13 cellular contexts compared by ENCODE assay signal in genomic region chrX:39777623-39778025, GRCh38.
DNase-seq lines count a peak whose midpoint lies in the region; ATAC-seq and TF ChIP-seq lines count a peak whose summit lies in the region.
"Had no signal": no experiment of that assay in that cellular context is flagged by ENCODE, and none has a peak within 500 bp of the region (broad histone marks: within the 10 kb centered on the region; RNA-seq: fewer than 3 reads in every experiment).

No MANE protein-coding gene starts in this region.

- peak overlapping the region in 1 of 2 donors; percentile 11 for H3K4me3 Mint-ChIP-seq in CD14-positive monocyte
- H3K4me3 Mint-ChIP-seq: nephron progenitor cell, type B pancreatic cell had no signal

- H3K9me3 Mint-ChIP-seq in CD14-positive monocyte = peaks cover 0 to 30% (median 6%) of the 10 kb centered on the region in 7 donors
- no peaks in the 10 kb centered on the region for H3K9me3 Mint-ChIP-seq in activated naive CD4-positive, alpha-beta T cell treated with anti-CD3 and anti-CD28 coated beads, Interleukin-2, amount 50 U/mL, for 72 hours

- H3K27me3 ChIP-seq in DND-41 (ENCODE audit: insufficient read depth, low read length, poor library complexity) (no peaks in the 10 kb centered on the region), gastrocnemius medialis (no peaks in the 10 kb centered on the region)

- H2AFZ ChIP-seq in DND-41 (ENCODE audit: low read depth, low read length) (no peak overlapping the region), OCI-LY7 (ENCODE audit: low read length) (peak overlapping the region; percentile 76)

- ATAC-seq in DND-41 (ENCODE audit: insufficient read depth, low read depth) = peak; percentile 74
- ATAC-seq in activated naive CD4-positive, alpha-beta T cell treated with anti-CD3 and anti-CD28 coated beads, Interleukin-2, amount 50 U/mL, for 72 hours = peak; percentile 70 to 78
- no peak for ATAC-seq in gastrocnemius medialis
- ATAC-seq in HG02610 (IDR thresholded peaks at IDR 0.05; ENCODE audit: unreplicated experiment) = no peak

- H3K27ac ChIP-seq in DND-41 (ENCODE audit: low read length) = no peak overlapping the region
- no peak overlapping the region for H3K27ac ChIP-seq in OCI-LY7 (ENCODE audit: low read depth, low read length, poor library complexity, severe bottlenecking)
- H3K27ac ChIP-seq in gastrocnemius medialis = no peak overlapping the region
- H3K27ac ChIP-seq: C4-2B had no signal

- no peak overlapping the region for H3K4me3 ChIP-seq in DND-41 (ENCODE audit: low read depth in 1 of 2, low read length in 2 of 2)
- H3K4me3 ChIP-seq in OCI-LY7 (ENCODE audit: low read depth, low read length, poor library complexity, severe bottlenecking) = no peak overlapping the region
- H3K4me3 ChIP-seq in gastrocnemius medialis = no peak overlapping the region

- peaks cover 0 to 17% (median 1%) of the 10 kb centered on the region in 3 donors for H3K27me3 Mint-ChIP-seq in CD14-positive monocyte (ENCODE audit: low read depth in 3 of 3)
- H3K27me3 Mint-ChIP-seq: type B pancreatic cell had no signal

- BruUV-seq in OCI-LY7 (replicated peaks; lab: Mats Ljungman, UMichigan) = no TSS peak

- POLR2A ChIA-PET in OCI-LY7 (lab: Charles Lee) = interaction anchor here (0.7 kb wide), 2 partner anchors 241 to 446 kb away, joined by 4 read pairs; no protein-coding TSS in a partner anchor

- TF ChIP-seq POLR2A in gastrocnemius medialis (IDR thresholded peaks at IDR 0.05) = no peak

- H3K9me2 ChIP-seq in OCI-LY7 (ENCODE audit: insufficient read depth, low read length) = no peaks in the 10 kb centered on the region

- H3K4me1 Mint-ChIP-seq in CD14-positive monocyte = peaks cover 56% of the 10 kb centered on the region

- H3K9me3 ChIP-seq in DND-41 (ENCODE audit: insufficient read depth, low read length, severe bottlenecking) (no peaks in the 10 kb centered on the region), OCI-LY7 (ENCODE audit: low read length) (no peaks in the 10 kb centered on the region), gastrocnemius medialis (no peaks in the 10 kb centered on the region)

- no peak for TF ChIP-seq CTCF in CD14-positive monocyte (IDR thresholded peaks at IDR 0.05)
- no peak for TF ChIP-seq CTCF in DND-41 (IDR thresholded peaks at IDR 0.05; ENCODE audit: borderline replicate concordance, extremely low read depth, low read length, poor library complexity, severe bottlenecking)
- no peak for TF ChIP-seq CTCF in OCI-LY7 (conservative IDR thresholded peaks at IDR 0.05; ENCODE audit: low read length)
- TF ChIP-seq CTCF in gastrocnemius medialis (IDR thresholded peaks at IDR 0.05 in 4 of 5, conservative IDR thresholded peaks at IDR 0.05 in 1 of 5) = no peak

- intact Hi-C loops in CD14-positive monocyte (cut with micrococcal nuclease) = no loop called here
- intact Hi-C loops in OCI-LY7 (cut with micrococcal nuclease; ENCODE audit: unreplicated experiment) = no loop called here
- intact Hi-C loops in gastrocnemius medialis (cut with DNase I; ENCODE audit: low total_unique reads) = no loop called here

- H3K36me3 ChIP-seq in DND-41 (ENCODE audit: insufficient read depth, low read length) = no peaks in the 10 kb centered on the region
- no peaks in the 10 kb centered on the region for H3K36me3 ChIP-seq in OCI-LY7 (ENCODE audit: insufficient read depth, low read length)
- no peaks in the 10 kb centered on the region for H3K36me3 ChIP-seq in gastrocnemius medialis

- DNase-seq in CD14-positive monocyte (ENCODE audit: low spot score) (no peak), DND-41 (peak; percentile 33), OCI-LY7 (ENCODE audit: low spot score) (no peak), gastrocnemius medialis (no peak), H4 (ENCODE audit: low spot score) (no peak), T1000 (lab: John Stamatoyannopoulos, UW) (no peak)
- DNase-seq in activated naive CD4-positive, alpha-beta T cell treated with anti-CD3 and anti-CD28 coated beads, Interleukin-2, amount 50 U/mL, for 72 hours (ENCODE audit: low spot score in 2 of 2) = peak in 1 of 2 donors; percentile 61
- DNase-seq: activated gamma-delta T cell treated with Interleukin-2 at 50 U/mL for 16 hours, NCI-H1105, nephron progenitor cell had no signal

- CTCF ChIA-PET in OCI-LY7 (lab: Charles Lee; ENCODE audit: unreplicated experiment) = no interaction called here

- H3K4me1 ChIP-seq in DND-41 (ENCODE audit: insufficient read depth, low read length) (peaks cover 3% of the 10 kb centered on the region; the same call in 1 of the 2 replicates), OCI-LY7 (ENCODE audit: insufficient read depth, low read length, poor library complexity, severe bottlenecking) (peaks cover 22% of the 10 kb centered on the region), gastrocnemius medialis (peaks cover 0 to 1% of the 10 kb centered on the region in 2 donors)

- peak overlapping the region in 6 of 7 donors; percentile 42 to 80 (median 54) for H3K27ac Mint-ChIP-seq in CD14-positive monocyte
- peak overlapping the region; percentile 89 to 94 for H3K27ac Mint-ChIP-seq in activated naive CD4-positive, alpha-beta T cell treated with anti-CD3 and anti-CD28 coated beads, Interleukin-2, amount 50 U/mL, for 72 hours
- H3K27ac Mint-ChIP-seq: nephron progenitor cell, type B pancreatic cell had no signal

- no peak overlapping the region for H3K9ac ChIP-seq in DND-41 (ENCODE audit: low read depth, low read length)

- H4K20me1 ChIP-seq in DND-41 (ENCODE audit: insufficient read depth, low read length) = no peaks in the 10 kb centered on the region
- no peaks in the 10 kb centered on the region for H4K20me1 ChIP-seq in OCI-LY7 (ENCODE audit: insufficient read depth, low read length)

- H3K36me3 Mint-ChIP-seq in CD14-positive monocyte = peaks cover 0 to 3% of the 10 kb centered on the region in 2 donors
- H3K36me3 Mint-ChIP-seq in activated naive CD4-positive, alpha-beta T cell treated with anti-CD3 and anti-CD28 coated beads, Interleukin-2, amount 50 U/mL, for 72 hours = peaks cover 5 to 7% of the 10 kb centered on the region in 2 donors

- no peak overlapping the region for H3K4me2 ChIP-seq in DND-41 (ENCODE audit: insufficient read depth, low read length)
- peak overlapping the region; percentile 34; the same call in 1 of the 2 replicates for H3K4me2 ChIP-seq in OCI-LY7 (ENCODE audit: low read length)

- in situ Hi-C loops in gastrocnemius medialis (cut with MboI; ENCODE audit: low sequenced_read_pairs in 4 of 4) = no loop called here

- no peaks in the 10 kb centered on the region for H3K79me2 ChIP-seq in DND-41 (ENCODE audit: insufficient read depth, low read length)
- no peaks in the 10 kb centered on the region for H3K79me2 ChIP-seq in OCI-LY7 (ENCODE audit: insufficient read depth, low read depth, low read length)

Comparison
In these comparisons a context has a peak if more than half of its experiments do, and no peak if none do; other contexts are left out.
1. ATAC-seq: peak in DND-41 (single experiment) and activated naive CD4-positive, alpha-beta T cell treated with anti-CD3 and anti-CD28 coated beads, Interleukin-2, amount 50 U/mL, for 72 hours (2 of 2); none in gastrocnemius medialis (0 of 2) and HG02610 (single experiment).